Comparison of ENCODE assay signal across 14 cellular contexts in the genomic region with DNA sequence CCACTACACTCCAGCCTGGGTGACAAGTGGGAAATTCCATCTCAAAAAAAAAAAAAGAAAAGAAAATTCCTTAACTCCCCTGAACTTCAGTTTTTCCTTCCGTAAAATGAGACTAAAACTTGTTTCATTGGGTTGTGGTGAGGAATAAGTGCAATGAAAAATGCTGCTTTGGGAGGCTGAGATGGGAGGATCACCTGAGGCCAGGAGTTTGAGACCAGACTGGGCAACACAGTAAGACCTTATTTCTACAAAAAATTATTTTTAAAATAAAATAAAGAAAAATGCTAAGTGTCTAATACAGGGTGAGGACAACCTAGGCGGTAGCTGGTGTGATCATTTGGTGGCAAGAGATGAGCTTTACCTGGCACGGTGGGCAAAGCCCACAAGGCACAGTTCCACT.
"Had no signal": no experiment of that assay in that cellular context is flagged by ENCODE, and none has a peak within 500 bp of the region (broad histone marks: within the 10 kb centered on the region; RNA-seq: fewer than 3 reads in every experiment).

No MANE protein-coding gene starts in this region.

- H3K4me1 ChIP-seq: ascending aorta, Peyer's patch had no signal

- DNase-seq: activated B cell treated with CpG ODN at 0.5 μM for 24 hours; activated effector memory CD4-positive, alpha-beta T cell treated with Interleukin-2 at 50 U/mL for 16 hours; activated naive CD4-positive, alpha-beta T cell; activated T-cell treated with anti-CD3 and anti-CD28 coated beads, Interleukin-2, amount 50 U/mL, for 24 hours; amniotic stem cell; NCI-H1417 treated with DMSO at 0.1 percent for 48 hours; NCI-H1694; NCI-H2029; NCI-H2107; NK-92 treated with Interleukin-12 subunit alpha and Interleukin-12 subunit beta, amount 100 ng/mL, for 24 hours; SHP77 treated with DMSO at 0.1 percent for 48 hours; T-helper 9 cell had no signal

- H3K27me3 ChIP-seq: ascending aorta, Peyer's patch had no signal

- H3K36me3 ChIP-seq: ascending aorta, Peyer's patch had no signal

- H3K4me3 ChIP-seq: ascending aorta, Peyer's patch had no signal

- H3K27ac ChIP-seq: ascending aorta, Peyer's patch had no signal

- H3K9me3 ChIP-seq: ascending aorta, Peyer's patch had no signal
